In genomic region chr12:50039151-50039835, GRCh38 we compare ENCODE assay signal across 8 cellular contexts. TPM values are rescaled to one million over a fixed set of nuclear protein-coding genes. Genes with fewer than 3 reads are reported as not detected.
DNase-seq lines count a peak whose midpoint lies in the region; ATAC-seq and TF ChIP-seq lines count a peak whose summit lies in the region.

No MANE protein-coding gene starts in this region.

- peak; percentile 59 for DNase-seq in DMS153 treated with DMSO at 0.1 percent for 48 hours (lab: John Stamatoyannopoulos, UW; ENCODE audit: unreplicated experiment)
- DNase-seq in LHCN-M2 (ENCODE audit: low read depth): peak; percentile 75
- DNase-seq in RKO (ENCODE audit: low spot score): peak; percentile 74
- DNase-seq in activated T-helper 1 cell treated with Interleukin-2 at 50 U/mL for 16 hours (ENCODE audit: low read depth): peak; percentile 65
- peak; percentile 61 for DNase-seq in fibroblast of peridontal ligament (ENCODE audit: extremely low read depth)
- DNase-seq in neural crest cell (ENCODE audit: low read depth, low spot score): peak; percentile 95
- DNase-seq in stimulated activated naive CD4-positive, alpha-beta T cell treated with Interleukin-2 at 50 U/mL for 16 hours (lab: John Stamatoyannopoulos, UW): peak; percentile 78

- no peaks in the 10 kb centered on the region for H3K36me3 Mint-ChIP-seq in neural crest cell (ENCODE audit: low read depth)

- no peak for ATAC-seq in HG02973 (IDR thresholded peaks at IDR 0.05; ENCODE audit: unreplicated experiment)

- no peaks in the 10 kb centered on the region for H3K27me3 Mint-ChIP-seq in neural crest cell (ENCODE audit: low read depth)

- TF ChIP-seq CTCF in neural crest cell (conservative IDR thresholded peaks at IDR 0.05): peak; percentile 90

- no peaks in the 10 kb centered on the region for H3K9me3 Mint-ChIP-seq in neural crest cell

- H3K27ac Mint-ChIP-seq in neural crest cell (ENCODE audit: unreplicated experiment): no peak overlapping the region

- H3K4me3 Mint-ChIP-seq in neural crest cell: peak overlapping the region; percentile 22

- H3K4me1 Mint-ChIP-seq in neural crest cell: peaks cover 8% of the 10 kb centered on the region

RNA-seq across cellular contexts. Expression of gene RACGAP1, which starts 14.0 kb away (rescaled TPM):
- total RNA-seq in LHCN-M2 (2014; rRNA removed) (167 and 177 TPM in 2 replicates), neural crest cell (91.7 and 104 TPM in 2 replicates)
- 75.2 TPM for polyA plus RNA-seq in LHCN-M2 (2012)

RNA-seq across cellular contexts. Expression of gene ASIC1, which starts 18.1 kb away (rescaled TPM):
- total RNA-seq in LHCN-M2 (2014; rRNA removed) (1.2 and 4.3 TPM in 2 replicates), neural crest cell (22.7 and 25.0 TPM in 2 replicates)
- polyA plus RNA-seq in LHCN-M2 (2012): 2.9 TPM

RNA-seq across cellular contexts. Expression of gene SMARCD1, which starts 45.8 kb away (rescaled TPM):
- total RNA-seq in LHCN-M2 (2014; rRNA removed) (49.2 and 66.8 TPM in 2 replicates), neural crest cell (187 TPM in 2 replicates)
- polyA plus RNA-seq in LHCN-M2 (2012): 27.1 TPM
